In genomic region chr3:182971637-182972036, GRCh38 we compare ENCODE assay signal across 18 cellular contexts. TPM values are rescaled to one million over a fixed set of nuclear protein-coding genes. Genes with fewer than 3 reads are reported as not detected.
A peak's percentile ranks its signal among the peaks of the same experiment; 100 is the strongest.
DNase-seq lines count a peak whose midpoint lies in the region; ATAC-seq, FAIRE-seq and TF ChIP-seq lines count a peak whose summit lies in the region.
"Had no signal": no experiment of that assay in that cellular context is flagged by ENCODE, and none has a peak within 500 bp of the region (broad histone marks: within the 10 kb centered on the region; RNA-seq: fewer than 3 reads in every experiment).

No MANE protein-coding gene starts in this region.

- FAIRE-seq in GM12878 (lab: Jason Lieb, UNC): no peak
- FAIRE-seq: RCC 7860 had no signal

- no peaks in the 10 kb centered on the region for H3K9me3 Mint-ChIP-seq in activated CD8-positive, alpha-beta T cell treated with anti-CD3 and anti-CD28 coated beads for 36 hours
- H3K9me3 Mint-ChIP-seq: effector memory CD8-positive, alpha-beta T cell; T-helper 1 cell treated with Interleukin-12 subunit alpha and Interleukin-12 subunit beta and Interleukin-4 antibody, amounts not matched to agents 30 μg/mL and 1 μg/mL, for 36 hours had no signal

- TF ChIP-seq RAD21 in GM12878 (IDR thresholded peaks at IDR 0.05; ENCODE audit: insufficient read depth, low read depth, low read length): no peak

- POLR2A ChIA-PET in GM12878 (lab: Charles Lee): interaction anchor here (0.6 to 1.7 kb wide), 9 partner anchors 9 to 682 kb away, joined by 3 to 8 read pairs (median 5); no protein-coding TSS in a partner anchor
- POLR2A ChIA-PET in activated CD8-positive, alpha-beta T cell treated with anti-CD3 and anti-CD28 coated beads for 36 hours (lab: Charles Lee): no interaction called here

- peak overlapping the region; percentile 41 for H3K4me2 ChIP-seq in GM12878 (ENCODE audit: control insufficient read depth, insufficient read depth)
- H3K4me2 ChIP-seq: BLaER1 had no signal

- no peak overlapping the region for H3K4me3 Mint-ChIP-seq in activated CD8-positive, alpha-beta T cell treated with anti-CD3 and anti-CD28 coated beads for 36 hours
- H3K4me3 Mint-ChIP-seq: effector memory CD8-positive, alpha-beta T cell; T-helper 1 cell treated with Interleukin-12 subunit alpha and Interleukin-12 subunit beta and Interleukin-4 antibody, amounts not matched to agents 30 μg/mL and 1 μg/mL, for 36 hours had no signal

- peaks cover 56% of the 10 kb centered on the region for H3K4me1 Mint-ChIP-seq in activated CD8-positive, alpha-beta T cell treated with anti-CD3 and anti-CD28 coated beads for 36 hours (ENCODE audit: low read depth)

- H3K27me3 ChIP-seq in GM12878 (replicated peaks in 1 of 2; ENCODE audit: control insufficient read depth in 2 of 2, insufficient read depth in 2 of 2, low read length in 1 of 2) (no peaks in the 10 kb centered on the region), breast epithelium (no peaks in the 10 kb centered on the region)
- H3K27me3 ChIP-seq: ascending aorta, BLaER1 had no signal

- H3K4me3 ChIP-seq in GM12878 (no peak overlapping the region; the same call in 1 of the 2 replicates), breast epithelium (no peak overlapping the region)
- H3K4me3 ChIP-seq: ascending aorta, BLaER1, left ventricle myocardium inferior had no signal

- H3K27ac ChIP-seq in GM12878 (ENCODE audit: control insufficient read depth, insufficient read depth): no peak overlapping the region
- no peak overlapping the region for H3K27ac ChIP-seq in breast epithelium
- H3K27ac ChIP-seq: ascending aorta, BLaER1, left ventricle myocardium inferior had no signal

- in situ Hi-C loops in GM12878 (cut with MboI): no loop called here

- H3K4me1 ChIP-seq in GM12878 (ENCODE audit: control insufficient read depth, insufficient read depth, low read length) (peaks cover 20% of the 10 kb centered on the region), breast epithelium (no peaks in the 10 kb centered on the region)
- H3K4me1 ChIP-seq: ascending aorta had no signal

- H2AFZ ChIP-seq in GM12878 (ENCODE audit: control insufficient read depth, low read depth, low read length): no peak overlapping the region

- 17% methylated on average over 2 of the region's 2 CpGs for WGBS in GM12878 (ENCODE audit: insufficient coverage, insufficient replicate concordance, low lambda C conversion rate, missing lambda C conversion rate)

- no peak overlapping the region for H3K9ac ChIP-seq in GM12878 (ENCODE audit: control insufficient read depth, insufficient read depth, low read length)
- H3K9ac ChIP-seq: BLaER1 had no signal

- ATAC-seq in GM19351 (IDR thresholded peaks at IDR 0.05; ENCODE audit: unreplicated experiment) (peak; percentile 39), HG03196 (IDR thresholded peaks at IDR 0.05; ENCODE audit: unreplicated experiment) (peak; percentile 52), GM12878 (peak; percentile 48), HG03139 (IDR thresholded peaks at IDR 0.05; ENCODE audit: unreplicated experiment) (no peak)
- ATAC-seq in activated CD8-positive, alpha-beta T cell treated with anti-CD3 and anti-CD28 coated beads for 36 hours: no peak
- ATAC-seq: effector memory CD8-positive, alpha-beta T cell had no signal

- H3K36me3 ChIP-seq in GM12878 (ENCODE audit: control insufficient read depth in 2 of 2, insufficient read depth in 2 of 2, low read length in 1 of 2) (no peaks in the 10 kb centered on the region), breast epithelium (no peaks in the 10 kb centered on the region)
- H3K36me3 ChIP-seq: ascending aorta, left ventricle myocardium inferior had no signal

- no peaks in the 10 kb centered on the region for H4K20me1 ChIP-seq in GM12878 (ENCODE audit: control insufficient read depth, insufficient read depth)

- TF ChIP-seq CTCF in GM12878 (IDR thresholded peaks at IDR 0.05 in 2 of 3, conservative IDR thresholded peaks at IDR 0.05 in 1 of 3; ENCODE audit: control insufficient read depth in 2 of 3, extremely low read depth in 1 of 3, insufficient read depth in 1 of 3, low read depth in 3 of 3, low read length in 3 of 3): no peak
- no peak for TF ChIP-seq CTCF in breast epithelium (IDR thresholded peaks at IDR 0.05)
- no peak for TF ChIP-seq CTCF in activated CD8-positive, alpha-beta T cell treated with anti-CD3 and anti-CD28 coated beads for 36 hours (IDR thresholded peaks at IDR 0.05)

- CTCF ChIA-PET in GM12878 (lab: Yijun Ruan, JAX): interaction anchor here (0.9 to 1.5 kb wide), 3 partner anchors 46 to 63 kb away, joined by 3 to 4 read pairs (median 3); no protein-coding TSS in a partner anchor
- CTCF ChIA-PET in activated CD8-positive, alpha-beta T cell treated with anti-CD3 and anti-CD28 coated beads for 36 hours (lab: Charles Lee): interaction anchor here (0.5 to 1.2 kb wide), 3 partner anchors 10 to 1931 kb away, joined by 3 to 5 read pairs (median 4); no protein-coding TSS in a partner anchor

- no peak overlapping the region for H3K27ac Mint-ChIP-seq in activated CD8-positive, alpha-beta T cell treated with anti-CD3 and anti-CD28 coated beads for 36 hours

- SMC1A ChIA-PET in GM12878 (lab: Charles Lee; ENCODE audit: uncharacterized antibody, unreplicated experiment): interaction anchor here (0.6 to 2.3 kb wide), 6 partner anchors 11 to 288 kb away, joined by 3 to 7 read pairs (median 4); no protein-coding TSS in a partner anchor

- peaks cover 72% of the 10 kb centered on the region for H3K79me2 ChIP-seq in GM12878 (ENCODE audit: control insufficient read depth, insufficient read depth, low read length)

- RAD21 ChIA-PET in GM12878 (lab: Charles Lee; ENCODE audit: unreplicated experiment): interaction anchor here (0.8 to 1.3 kb wide), 3 partner anchors 13 to 59 kb away, joined by 3 to 4 read pairs (median 4); no protein-coding TSS in a partner anchor

- intact Hi-C loops in GM12878 (cut with micrococcal nuclease; ENCODE audit: unreplicated experiment) (loop anchor here (10.0 kb wide), 1 partner anchor 583 kb away; the partner anchor contains the start of gene KLHL6), posterior vena cava (cut with DNase I) (no loop called here), breast epithelium (cut with DNase I; ENCODE audit: low total_unique reads) (no loop called here)
- intact Hi-C loops in activated CD8-positive, alpha-beta T cell treated with anti-CD3 and anti-CD28 coated beads for 36 hours (cut with micrococcal nuclease): no loop called here

- H3K9me3 ChIP-seq in GM12878 (replicated peaks; ENCODE audit: control insufficient read depth, insufficient read depth, low read length): no peaks in the 10 kb centered on the region; the same call in 2 of the 3 replicates
- no peaks in the 10 kb centered on the region for H3K9me3 ChIP-seq in breast epithelium
- H3K9me3 ChIP-seq: ascending aorta, BLaER1, left ventricle myocardium inferior had no signal

- BruUV-seq in GM12878 (replicated peaks; lab: Mats Ljungman, UMichigan): no TSS peak

- TF ChIP-seq EP300 in GM12878 (IDR thresholded peaks at IDR 0.05; ENCODE audit: borderline replicate concordance in 1 of 2, control insufficient read depth in 1 of 2, low read depth in 2 of 2, low read length in 2 of 2): no peak

- no peak for TF ChIP-seq POLR2A in GM12878 (IDR thresholded peaks at IDR 0.05; ENCODE audit: low read depth, low read length)
- TF ChIP-seq POLR2A in breast epithelium (IDR thresholded peaks at IDR 0.05): no peak

- peaks cover 8% of the 10 kb centered on the region for H3K36me3 Mint-ChIP-seq in activated CD8-positive, alpha-beta T cell treated with anti-CD3 and anti-CD28 coated beads for 36 hours (ENCODE audit: low read depth)

- DNase-seq in GM12878 (ENCODE audit: low read depth, low spot score): no peak
- DNase-seq in non-pigmented ciliary epithelial cell (ENCODE audit: low read depth): peak; percentile 30
- DNase-seq in posterior vena cava (ENCODE audit: low spot score): no peak
- DNase-seq in breast epithelium (ENCODE audit: low spot score in 2 of 2): no peak
- no peak for DNase-seq in activated CD8-positive, alpha-beta T cell treated with anti-CD3 and anti-CD28 coated beads for 36 hours
- DNase-seq: activated T-cell treated with anti-CD3 and anti-CD28 coated beads, Interleukin-2, amount 50 U/mL, for 48 hours; effector memory CD8-positive, alpha-beta T cell; left ventricle myocardium inferior; NCI-H1105; NCI-H345; substantia nigra had no signal

- no peaks in the 10 kb centered on the region for H3K27me3 Mint-ChIP-seq in activated CD8-positive, alpha-beta T cell treated with anti-CD3 and anti-CD28 coated beads for 36 hours
- H3K27me3 Mint-ChIP-seq: effector memory CD8-positive, alpha-beta T cell had no signal

RNA-seq across cellular contexts. Expression of gene DCUN1D1, which starts 8.7 kb away (rescaled TPM):
- 23.2 and 23.6 TPM in 2 replicates for total RNA-seq in GM12878 (2013; cell fraction: nucleolus; rRNA removed)
- 20.9 and 24.2 TPM in 2 replicates for total RNA-seq in GM12878 (2014; rRNA removed)
- total RNA-seq in GM12878 (2014; rRNA removed; fragmentation: Illumina TruSeq; extraction: Trizol): 30.8 and 31.4 TPM in 2 replicates
- total RNA-seq in GM12878 (2021): 45.9 and 48.2 TPM in 2 replicates
- polyA plus RNA-seq in GM12878 (2011; ENCODE audit: low read depth): 11.8 TPM
- 28.9 and 48.9 TPM in 2 replicates for polyA plus RNA-seq in GM12878 (2011; rRNA removed)
- polyA plus RNA-seq in GM12878 (2011; cell fraction: cytosol; rRNA removed): 4.7 and 5.7 TPM in 2 replicates
- 7.0 and 9.6 TPM in 2 replicates for polyA plus RNA-seq in GM12878 (2011; cell fraction: nucleus; rRNA removed)
- polyA plus RNA-seq in GM12878 (2012): 12.0 and 13.1 TPM in 2 replicates
- 30.8 and 36.2 TPM in 2 replicates for polyA plus RNA-seq in GM12878 (2014; fragmentation: Illumina TruSeq; extraction: Trizol)
- polyA plus RNA-seq in GM12878 (2014; fragmentation: Nextera tagmentation; extraction: Ambion mirVana): 10 to 100 TPM; 19.8 to 47.4 TPM
- 19.5 and 21.3 TPM in 2 replicates for polyA plus RNA-seq in GM12878 (2014; rRNA removed)
- polyA plus RNA-seq in GM12878 (2016; fragmentation: Nextera tagmentation; extraction: Ambion mirVana): 10 to 100 TPM; 36.4 to 43.0 TPM
- 15.0 and 46.0 TPM in 2 replicates for polyA minus RNA-seq in GM12878 (2011; rRNA and poly(A)+ RNA removed)
- 11.2 and 13.9 TPM in 2 replicates for polyA minus RNA-seq in GM12878 (2011; cell fraction: cytosol; rRNA and poly(A)+ RNA removed)
- polyA minus RNA-seq in GM12878 (2011; cell fraction: nucleus; rRNA and poly(A)+ RNA removed): 5.6 and 9.3 TPM in 2 replicates
- 10 to 100 TPM; 46.3 to 52.3 TPM for total RNA-seq in posterior vena cava
- 10 to 100 TPM; 24.9 to 55.5 (median 32.1) TPM for total RNA-seq in breast epithelium
- 10 to 100 TPM; 39.6 to 43.2 TPM for total RNA-seq in activated CD8-positive, alpha-beta T cell treated with anti-CD3 and anti-CD28 coated beads for 36 hours

Comparison
In these comparisons a context has a peak if more than half of its experiments do, and no peak if none do; other contexts are left out.
1. ATAC-seq: peak in GM19351 (single experiment), HG03196 (single experiment) and GM12878 (single experiment); none in activated CD8-positive, alpha-beta T cell treated with anti-CD3 and anti-CD28 coated beads for 36 hours (single experiment) and HG03139 (single experiment).